In genomic region chr5:74231697-74232096, GRCh38 we compare ENCODE assay signal across 27 cellular contexts.
A peak's percentile ranks its signal among the peaks of the same experiment; 100 is the strongest.
DNase-seq lines count a peak whose midpoint lies in the region; ATAC-seq, FAIRE-seq and TF ChIP-seq lines count a peak whose summit lies in the region.
"Had no signal": no experiment of that assay in that cellular context is flagged by ENCODE, and none has a peak within 500 bp of the region (broad histone marks: within the 10 kb centered on the region; RNA-seq: fewer than 3 reads in every experiment).

No MANE protein-coding gene starts in this region.

- no peak overlapping the region for H3K4me2 ChIP-seq in GM12878 (ENCODE audit: control insufficient read depth, insufficient read depth)
- no peak overlapping the region for H3K4me2 ChIP-seq in mesenchymal stem cell (ENCODE audit: low read length, poor library complexity, severe bottlenecking)

- H2AFZ ChIP-seq in GM12878 (ENCODE audit: control insufficient read depth, low read depth, low read length): peak overlapping the region; percentile 21; the same call in 1 of the 2 replicates
- H2AFZ ChIP-seq in mesenchymal stem cell (ENCODE audit: low read depth, low read length): no peak overlapping the region

- ATAC-seq in GM12878 (no peak), HG03565 (IDR thresholded peaks at IDR 0.05; ENCODE audit: unreplicated experiment) (no peak)
- ATAC-seq: K562, left colon had no signal

- no peaks in the 10 kb centered on the region for H3K79me1 ChIP-seq in mesenchymal stem cell (replicated peaks; ENCODE audit: low read length, poor library complexity, severe bottlenecking)

- BruUV-seq in GM12878 (replicated peaks; lab: Mats Ljungman, UMichigan): no TSS peak

- no peak overlapping the region for H2BK5ac ChIP-seq in mesenchymal stem cell (ENCODE audit: low read depth, low read length, poor library complexity, severe bottlenecking)

- DNase-seq in AG20443 (ENCODE audit: low spot score): peak; percentile 20
- no peak for DNase-seq in GM12878 (ENCODE audit: low read depth, low spot score)
- no peak for DNase-seq in mesenchymal stem cell
- DNase-seq in DMS153 (lab: John Stamatoyannopoulos, UW): no peak
- DNase-seq in NCI-H1048 (lab: John Stamatoyannopoulos, UW): no peak
- no peak for DNase-seq in stimulated activated CD4-positive, alpha-beta T cell treated with anti-CD3 and anti-CD28 coated beads, Interleukin-1b, Interleukin-23, amount 100 ng/mL, for 48 hours
- DNase-seq: activated CD4-positive, CD25-positive, alpha-beta regulatory T cell; activated CD8-positive, alpha-beta memory T cell treated with anti-CD3 and anti-CD28 coated beads for 24 hours; activated naive CD4-positive, alpha-beta T cell treated with anti-CD3 and anti-CD28 coated beads, Interleukin-2, amount 10 ng/mL, durations not matched to agents 7 days and 5 days; activated T-cell treated with anti-CD3 and anti-CD28 coated beads, Interleukin-2, amount 50 U/mL, for 4 hours; aorta; cerebellar nuclear complex; DMS 273 treated with DMSO at 0.1 percent for 48 hours; esophagus squamous epithelium; left colon; NCI-H1105; NCI-H2081; NCI-H446 treated with DMSO at 0.1 percent for 48 hours; NK-92 treated with Interleukin-12 subunit alpha and Interleukin-12 subunit beta, amount 100 ng/mL, for 24 hours; stimulated activated CD4-positive, alpha-beta T cell treated with anti-CD3 and anti-CD28 coated beads, Interleukin-12 subunit alpha, Interleukin-12 subunit beta, amount 100 ng/mL, for 4 hours; uterus had no signal

- H4K20me1 ChIP-seq in GM12878 (ENCODE audit: control insufficient read depth, insufficient read depth): no peaks in the 10 kb centered on the region

- no peaks in the 10 kb centered on the region; a peak in 1 of 4 replicates for H3K27me3 ChIP-seq in GM12878 (replicated peaks in 1 of 2; ENCODE audit: control insufficient read depth in 2 of 2, insufficient read depth in 2 of 2, low read length in 1 of 2)
- H3K27me3 ChIP-seq in mesenchymal stem cell (ENCODE audit: control insufficient read depth in 1 of 2, insufficient read depth in 1 of 2, low read length in 2 of 2): peaks cover 0 to 2% of the 10 kb centered on the region in 2 experiments
- H3K27me3 ChIP-seq: esophagus squamous epithelium, uterus had no signal

- no peak overlapping the region for H2BK12ac ChIP-seq in mesenchymal stem cell (ENCODE audit: low read length in 2 of 2)

- H3K36me3 ChIP-seq in HEK293 (ENCODE audit: control insufficient read depth in 2 of 2, insufficient read depth in 1 of 2, low read length in 2 of 2) (no peaks in the 10 kb centered on the region), GM12878 (ENCODE audit: control insufficient read depth in 2 of 2, insufficient read depth in 2 of 2, low read length in 1 of 2) (no peaks in the 10 kb centered on the region), mesenchymal stem cell (ENCODE audit: control insufficient read depth in 1 of 2, insufficient read depth in 2 of 2, low read depth in 1 of 2, low read length in 2 of 2) (no peaks in the 10 kb centered on the region)
- H3K36me3 ChIP-seq: esophagus squamous epithelium, uterus had no signal

- no peak for TF ChIP-seq EP300 in GM12878 (IDR thresholded peaks at IDR 0.05; ENCODE audit: borderline replicate concordance in 1 of 2, control insufficient read depth in 1 of 2, low read depth in 2 of 2, low read length in 2 of 2)

- intact Hi-C loops in GM12878 (cut with micrococcal nuclease; ENCODE audit: unreplicated experiment): no loop called here

- TF ChIP-seq POLR2A in GM12878 (IDR thresholded peaks at IDR 0.05; ENCODE audit: low read depth, low read length): no peak

- CTCF ChIA-PET in HEK293 (lab: Yijun Ruan, JAX): interaction anchor here (0.9 kb wide), 1 partner anchor 175 kb away, joined by 3 read pairs; no protein-coding TSS in a partner anchor
- CTCF ChIA-PET in GM12878 (lab: Yijun Ruan, JAX): no interaction called here

- no peaks in the 10 kb centered on the region for H3K9me3 ChIP-seq in HEK293 (ENCODE audit: control insufficient read depth, insufficient read depth, low read depth, low read length)
- no peaks in the 10 kb centered on the region for H3K9me3 ChIP-seq in GM12878 (replicated peaks; ENCODE audit: control insufficient read depth, insufficient read depth, low read length)
- no peaks in the 10 kb centered on the region for H3K9me3 ChIP-seq in mesenchymal stem cell (ENCODE audit: control insufficient read depth, low read length)
- H3K9me3 ChIP-seq: esophagus squamous epithelium, uterus had no signal

- in situ Hi-C loops in GM12878 (cut with MboI): no loop called here

- H3K23ac ChIP-seq in mesenchymal stem cell (ENCODE audit: low read length in 2 of 2): no peak overlapping the region

- H4K8ac ChIP-seq in mesenchymal stem cell (ENCODE audit: low read length): no peak overlapping the region

- H3K27ac ChIP-seq in HEK293 (ENCODE audit: extremely low read depth, low read depth, low read length) (no peak overlapping the region), GM12878 (ENCODE audit: control insufficient read depth, insufficient read depth) (no peak overlapping the region), mesenchymal stem cell (ENCODE audit: low read length, poor library complexity, severe bottlenecking) (no peak overlapping the region)
- H3K27ac ChIP-seq: C4-2B, esophagus squamous epithelium, SK-N-MC, uterus had no signal

- H3K4me3 ChIP-seq in HEK293 (ENCODE audit: low read depth, low read length) (no peak overlapping the region), GM12878 (no peak overlapping the region), mesenchymal stem cell (ENCODE audit: insufficient read depth in 1 of 2, low read depth in 1 of 2, low read length in 2 of 2) (no peak overlapping the region)
- H3K4me3 ChIP-seq: esophagus squamous epithelium, K562, SK-N-MC, uterus had no signal

- RAD21 ChIA-PET in GM12878 (lab: Charles Lee; ENCODE audit: unreplicated experiment): no interaction called here

- SMC1A ChIA-PET in GM12878 (lab: Charles Lee; ENCODE audit: uncharacterized antibody, unreplicated experiment): interaction anchor here (1.0 kb wide), 1 partner anchor 8 kb away, joined by 3 read pairs; no protein-coding TSS in a partner anchor

- H2BK15ac ChIP-seq in mesenchymal stem cell (ENCODE audit: low read depth, poor library complexity, severe bottlenecking): peak overlapping the region; percentile 26

- H3K79me2 ChIP-seq in GM12878 (ENCODE audit: control insufficient read depth, insufficient read depth, low read length): no peaks in the 10 kb centered on the region

- no peak overlapping the region for H2AK5ac ChIP-seq in mesenchymal stem cell (ENCODE audit: low read length, severe bottlenecking)

- H3K4ac ChIP-seq in mesenchymal stem cell (ENCODE audit: low read depth in 1 of 2, low read length in 2 of 2): no peak overlapping the region

- H3K4me1 ChIP-seq in HEK293 (ENCODE audit: control insufficient read depth, insufficient read depth, low read length) (no peaks in the 10 kb centered on the region), GM12878 (ENCODE audit: control insufficient read depth, insufficient read depth, low read length) (no peaks in the 10 kb centered on the region), mesenchymal stem cell (ENCODE audit: control insufficient read depth, insufficient read depth, low read depth, low read length) (peaks cover 1% of the 10 kb centered on the region)
- H3K4me1 ChIP-seq: esophagus squamous epithelium, uterus had no signal

- no peak for TF ChIP-seq CTCF in HEK293 (tag by site-specific recombination; IDR thresholded peaks at IDR 0.05)
- no peak for TF ChIP-seq CTCF in GM12878 (IDR thresholded peaks at IDR 0.05 in 2 of 3, conservative IDR thresholded peaks at IDR 0.05 in 1 of 3; ENCODE audit: control insufficient read depth in 2 of 3, extremely low read depth in 1 of 3, insufficient read depth in 1 of 3, low read depth in 3 of 3, low read length in 3 of 3)

- whole genome bisulfite sequencing in GM12878 (ENCODE audit: insufficient coverage, insufficient replicate concordance, low lambda C conversion rate, missing lambda C conversion rate): 0% methylated on average over 5 of the region's 5 CpGs
- WGBS in mesenchymal stem cell: 82% methylated on average over 5 of the region's 5 CpGs

- H4K91ac ChIP-seq in mesenchymal stem cell (ENCODE audit: low read length): no peak overlapping the region

- no peak for FAIRE-seq in GM12878 (lab: Jason Lieb, UNC)
- FAIRE-seq: H1, K562 had no signal

- H3K9ac ChIP-seq in GM12878 (ENCODE audit: control insufficient read depth, insufficient read depth, low read length) (no peak overlapping the region), mesenchymal stem cell (ENCODE audit: low read length) (no peak overlapping the region)

- H3K14ac ChIP-seq in mesenchymal stem cell (ENCODE audit: low read length in 2 of 2): no peak overlapping the region

- H3K18ac ChIP-seq in mesenchymal stem cell (ENCODE audit: low read depth in 1 of 2, low read length in 2 of 2): no peak overlapping the region

- POLR2A ChIA-PET in HEK293 (lab: Yijun Ruan, JAX) (no interaction called here), GM12878 (lab: Charles Lee) (no interaction called here)

- TF ChIP-seq RAD21 in GM12878 (IDR thresholded peaks at IDR 0.05; ENCODE audit: insufficient read depth, low read depth, low read length): no peak

- H2BK120ac ChIP-seq in mesenchymal stem cell (ENCODE audit: low read depth, low read length): no peak overlapping the region

TF ChIP-seq in HEK293, 187 proteins besides CTCF, POLR2A, EP300 and RAD21:
- 0 out of 2 replicates have a peak, but pooled peaks have one; percentile 11 for TF ChIP-seq ZIC2 (tag by site-specific recombination; IDR thresholded peaks at IDR 0.05)
- peak; percentile 21; the same call in 1 of the 2 replicates for TF ChIP-seq GLIS1 (tag by site-specific recombination; IDR thresholded peaks at IDR 0.05)
- TF ChIP-seq ZNF112 (tag by site-specific recombination; IDR thresholded peaks at IDR 0.05): no peak

TF ChIP-seq in GM12878, 131 proteins besides CTCF, POLR2A, EP300 and RAD21 (continues in another document):
- TF ChIP-seq SREBF1 (IDR thresholded peaks at IDR 0.05; ENCODE audit: low read length) (no peak), HDAC2 (IDR thresholded peaks at IDR 0.05) (no peak), TCF7 (IDR thresholded peaks at IDR 0.05; ENCODE audit: borderline replicate concordance) (no peak), CHD4 (IDR thresholded peaks at IDR 0.05) (no peak), CEBPB (IDR thresholded peaks at IDR 0.05; ENCODE audit: borderline replicate concordance in 1 of 2, low read depth in 2 of 2, low read length in 2 of 2) (no peak), RUNX3 (IDR thresholded peaks at IDR 0.05; ENCODE audit: low read length) (no peak), PAX8 (IDR thresholded peaks at IDR 0.05) (no peak), ZNF24 (IDR thresholded peaks at IDR 0.05) (no peak)
- TF ChIP-seq, protein P1, sequence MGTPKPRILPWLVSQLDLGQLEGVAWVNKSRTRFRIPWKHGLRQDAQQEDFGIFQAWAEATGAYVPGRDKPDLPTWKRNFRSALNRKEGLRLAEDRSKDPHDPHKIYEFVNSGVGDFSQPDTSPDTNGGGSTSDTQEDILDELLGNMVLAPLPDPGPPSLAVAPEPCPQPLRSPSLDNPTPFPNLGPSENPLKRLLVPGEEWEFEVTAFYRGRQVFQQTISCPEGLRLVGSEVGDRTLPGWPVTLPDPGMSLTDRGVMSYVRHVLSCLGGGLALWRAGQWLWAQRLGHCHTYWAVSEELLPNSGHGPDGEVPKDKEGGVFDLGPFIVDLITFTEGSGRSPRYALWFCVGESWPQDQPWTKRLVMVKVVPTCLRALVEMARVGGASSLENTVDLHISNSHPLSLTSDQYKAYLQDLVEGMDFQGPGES (IDR thresholded peaks at IDR 0.05): no peak
